ENCODE assay signal across 1 cellular context in the genomic region with DNA sequence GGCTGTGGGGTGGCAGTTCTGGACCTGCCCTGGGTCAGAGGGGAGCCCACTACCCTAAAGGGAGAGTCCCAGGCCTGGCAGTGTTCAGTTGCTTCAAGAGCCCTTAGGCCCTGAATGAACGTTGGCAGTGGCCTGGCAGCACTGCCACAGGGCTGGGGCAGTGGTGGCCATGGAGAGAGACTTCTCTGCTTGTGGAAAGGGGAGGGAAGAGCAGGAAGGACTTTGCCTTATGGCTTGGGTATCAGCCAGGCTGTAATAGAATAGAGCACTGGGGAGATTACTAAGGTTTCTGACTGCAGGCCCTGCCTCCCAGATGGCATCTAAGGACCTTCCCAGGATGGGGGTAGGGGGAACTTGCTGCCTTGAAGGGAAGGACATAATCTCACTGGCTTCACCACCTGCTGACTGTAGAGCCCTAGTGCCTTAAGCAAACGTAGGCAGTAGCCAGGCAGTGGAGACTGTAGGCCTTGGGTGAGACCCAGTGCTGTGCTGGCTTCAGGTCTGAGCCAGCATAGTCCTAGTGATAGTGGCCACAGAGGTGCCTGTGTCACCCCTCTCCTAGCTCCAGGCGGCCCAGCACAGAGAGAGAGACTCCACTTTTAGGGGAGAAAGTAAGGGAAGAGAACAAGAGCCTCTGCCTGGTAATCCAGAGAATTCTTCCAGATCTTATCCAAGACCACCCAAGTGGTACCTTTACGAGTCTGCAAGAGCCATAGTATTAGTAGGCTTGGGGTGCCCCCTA.
TF ChIP-seq lines count a peak whose summit lies in the region.

No MANE protein-coding gene starts in this region.

TF ChIP-seq in K562, 482 proteins besides CTCF, POLR2A, EP300 and RAD21:
- TF ChIP-seq ZNF57 (CRISPR knock-in tag; IDR thresholded peaks at IDR 0.05) = no peak
- TF ChIP-seq ZNF134 (CRISPR knock-in tag; conservative IDR thresholded peaks at IDR 0.05) = no peak
